In genomic region chr1:44637590-44638411, GRCh38 we compare ENCODE assay signal across 20 cellular contexts. TPM values are rescaled to one million over a fixed set of nuclear protein-coding genes. Genes with fewer than 3 reads are reported as not detected.
DNase-seq lines count a peak whose midpoint lies in the region; ATAC-seq and TF ChIP-seq lines count a peak whose summit lies in the region.
"Had no signal": no experiment of that assay in that cellular context is flagged by ENCODE, and none has a peak within 500 bp of the region (broad histone marks: within the 10 kb centered on the region; RNA-seq: fewer than 3 reads in every experiment).

No MANE protein-coding gene starts in this region.

- H3K27me3 ChIP-seq in breast epithelium (no peaks in the 10 kb centered on the region), testis (no peaks in the 10 kb centered on the region)
- H3K27me3 ChIP-seq: pancreas, upper lobe of right lung had no signal

- no TSS peak for BruUV-seq in MCF 10A (replicated peaks; lab: Mats Ljungman, UMichigan)

- peaks cover 3 to 11% of the 10 kb centered on the region in 2 donors for H3K4me1 ChIP-seq in breast epithelium
- H3K4me1 ChIP-seq in testis, result peaks cover 8% of the 10 kb centered on the region

- no peak overlapping the region for H3K4me3 ChIP-seq in breast epithelium
- H3K4me3 ChIP-seq in testis, result no peak overlapping the region
- H3K4me3 ChIP-seq: pancreas, upper lobe of right lung had no signal

- H3K36me3 ChIP-seq in breast epithelium (peaks cover 20% of the 10 kb centered on the region), testis (ENCODE audit: low read depth, missing control alignments) (no peaks in the 10 kb centered on the region)

- no peaks in the 10 kb centered on the region for H3K27me3 Mint-ChIP-seq in MCF 10A (ENCODE audit: insufficient read depth, unreplicated experiment)
- no peaks in the 10 kb centered on the region for H3K27me3 Mint-ChIP-seq in activated T-helper 17 cell treated with anti-CD3 and anti-CD28 coated beads, Interleukin-2, amount 50 U/mL, for 72 hours
- no peaks in the 10 kb centered on the region for H3K27me3 Mint-ChIP-seq in naive B cell
- H3K27me3 Mint-ChIP-seq: activated CD4-positive, alpha-beta memory T cell treated with anti-CD3 and anti-CD28 coated beads for 36 hours; activated naive CD8-positive, alpha-beta T cell treated with anti-CD3 and anti-CD28 coated beads, Interleukin-2, amount 50 U/mL, for 24 hours had no signal

- POLR2A ChIA-PET in MCF 10A (lab: Yijun Ruan, JAX), result no interaction called here

- TF ChIP-seq CTCF in MCF 10A (IDR thresholded peaks at IDR 0.05; ENCODE audit: unreplicated experiment) (no peak), breast epithelium (IDR thresholded peaks at IDR 0.05) (no peak), testis (IDR thresholded peaks at IDR 0.05) (no peak)

- TF ChIP-seq POLR2A in breast epithelium (IDR thresholded peaks at IDR 0.05), result no peak
- TF ChIP-seq POLR2A in testis (IDR thresholded peaks at IDR 0.05), result no peak

- no peak for ATAC-seq in activated T-helper 17 cell treated with anti-CD3 and anti-CD28 coated beads, Interleukin-2, amount 50 U/mL, for 72 hours (replicated peaks)
- ATAC-seq in naive B cell (ENCODE audit: low read depth in 2 of 2) (no peak), GM21723 (IDR thresholded peaks at IDR 0.05; ENCODE audit: unreplicated experiment) (no peak), GM18861 (IDR thresholded peaks at IDR 0.05; ENCODE audit: unreplicated experiment) (no peak)
- ATAC-seq: activated naive CD8-positive, alpha-beta T cell treated with anti-CD3 and anti-CD28 coated beads, Interleukin-2, amount 50 U/mL, for 24 hours; activated T-cell treated with anti-CD3 and anti-CD28 coated beads, Interleukin-2, amount 50 U/mL, for 72 hours; left colon; pancreas; upper lobe of right lung had no signal

- peaks cover 69% of the 10 kb centered on the region for H3K36me3 Mint-ChIP-seq in MCF 10A (ENCODE audit: insufficient read depth, unreplicated experiment)
- peaks cover 100% of the 10 kb centered on the region for H3K36me3 Mint-ChIP-seq in activated T-helper 17 cell treated with anti-CD3 and anti-CD28 coated beads, Interleukin-2, amount 50 U/mL, for 72 hours (ENCODE audit: low read depth)
- peaks cover 0 to 10% of the 10 kb centered on the region in 2 donors for H3K36me3 Mint-ChIP-seq in naive B cell

- H3K4me3 Mint-ChIP-seq in MCF 10A (ENCODE audit: unreplicated experiment) (no peak overlapping the region), naive B cell (no peak overlapping the region)
- H3K4me3 Mint-ChIP-seq in activated T-helper 17 cell treated with anti-CD3 and anti-CD28 coated beads, Interleukin-2, amount 50 U/mL, for 72 hours, result no peak overlapping the region
- H3K4me3 Mint-ChIP-seq: activated CD4-positive, alpha-beta memory T cell treated with anti-CD3 and anti-CD28 coated beads for 36 hours; activated naive CD8-positive, alpha-beta T cell treated with anti-CD3 and anti-CD28 coated beads, Interleukin-2, amount 50 U/mL, for 24 hours; activated T-cell treated with anti-CD3 and anti-CD28 coated beads, Interleukin-2, amount 50 U/mL, for 72 hours had no signal

- H3K27ac Mint-ChIP-seq in MCF 10A (ENCODE audit: low read depth, unreplicated experiment) (peak overlapping the region; percentile 42), naive B cell (peak overlapping the region in 5 of 6 donors; percentile 15 to 81 (median 52))
- peak overlapping the region; percentile 79 for H3K27ac Mint-ChIP-seq in activated T-helper 17 cell treated with anti-CD3 and anti-CD28 coated beads, Interleukin-2, amount 50 U/mL, for 72 hours
- H3K27ac Mint-ChIP-seq: activated naive CD8-positive, alpha-beta T cell treated with anti-CD3 and anti-CD28 coated beads, Interleukin-2, amount 50 U/mL, for 24 hours; activated T-cell treated with anti-CD3 and anti-CD28 coated beads, Interleukin-2, amount 50 U/mL, for 72 hours had no signal

- 53 to 80% methylated on average over 27 to 28 of the region's 28 CpGs for WGBS in testis, 2 donors

- CTCF ChIA-PET in MCF 10A (lab: Yijun Ruan, JAX), result interaction anchor here (0.7 to 7.5 kb wide), 5 partner anchors 14 to 601 kb away, joined by 3 to 63 read pairs (median 3); no protein-coding TSS in a partner anchor

- H3K4me1 Mint-ChIP-seq in MCF 10A (ENCODE audit: insufficient read depth, unreplicated experiment) (peaks cover 8% of the 10 kb centered on the region), naive B cell (peaks cover 29 to 30% (median 30%) of the 10 kb centered on the region in 3 donors)
- H3K4me1 Mint-ChIP-seq in activated T-helper 17 cell treated with anti-CD3 and anti-CD28 coated beads, Interleukin-2, amount 50 U/mL, for 72 hours, result peaks cover 23% of the 10 kb centered on the region

- intact Hi-C loops in MCF 10A (cut with micrococcal nuclease), result no loop called here
- intact Hi-C loops in breast epithelium (cut with DNase I; ENCODE audit: low total_unique reads), result no loop called here
- intact Hi-C loops in testis (cut with DNase I; ENCODE audit: low total_unique reads), result no loop called here

- H3K9me3 ChIP-seq in breast epithelium, result no peaks in the 10 kb centered on the region
- no peaks in the 10 kb centered on the region for H3K9me3 ChIP-seq in testis
- H3K9me3 ChIP-seq: pancreas, upper lobe of right lung had no signal

- H3K27ac ChIP-seq in breast epithelium (no peak overlapping the region), testis (no peak overlapping the region)
- H3K27ac ChIP-seq: pancreas, upper lobe of right lung had no signal

- no peaks in the 10 kb centered on the region for H3K9me3 Mint-ChIP-seq in MCF 10A (ENCODE audit: unreplicated experiment)
- no peaks in the 10 kb centered on the region for H3K9me3 Mint-ChIP-seq in activated T-helper 17 cell treated with anti-CD3 and anti-CD28 coated beads, Interleukin-2, amount 50 U/mL, for 72 hours
- H3K9me3 Mint-ChIP-seq in naive B cell, result no peaks in the 10 kb centered on the region
- H3K9me3 Mint-ChIP-seq: activated CD4-positive, alpha-beta memory T cell treated with anti-CD3 and anti-CD28 coated beads for 36 hours; activated naive CD8-positive, alpha-beta T cell treated with anti-CD3 and anti-CD28 coated beads, Interleukin-2, amount 50 U/mL, for 24 hours; activated T-cell treated with anti-CD3 and anti-CD28 coated beads, Interleukin-2, amount 50 U/mL, for 72 hours had no signal

- DNase-seq in MCF 10A (ENCODE audit: unreplicated experiment) (no peak), breast epithelium (ENCODE audit: low spot score in 2 of 2) (no peak), naive B cell (no peak), testis (peak; percentile 62), HPDE6-E6E7 (ENCODE audit: extremely low spot score) (no peak)
- DNase-seq: ACHN; activated CD4-positive, alpha-beta memory T cell treated with anti-CD3 and anti-CD28 coated beads for 36 hours; activated naive CD8-positive, alpha-beta T cell treated with anti-CD3 and anti-CD28 coated beads, Interleukin-2, amount 50 U/mL, for 24 hours; activated T-cell treated with anti-CD3 and anti-CD28 coated beads, Interleukin-2, amount 50 U/mL, for 72 hours; effector CD8-positive, alpha-beta T cell; GOT3; left colon; NK-92 treated with Interleukin-12 subunit alpha and Interleukin-12 subunit beta, amount 100 ng/mL, for 24 hours; RPMI8226; stimulated activated naive CD4-positive, alpha-beta T cell treated with Interleukin-2 at 50 U/mL for 16 hours; upper lobe of right lung had no signal

RNA-seq across cellular contexts. Expression of gene TMEM53, which starts 36.5 kb away (rescaled TPM):
- total RNA-seq in MCF 10A (2022), result 2.2 TPM in 2 replicates
- 1 to 10 TPM; 8.3 to 9.4 (median 9.2) TPM for total RNA-seq in breast epithelium
- 1 to 10 TPM; 3.5 to 4.2 TPM for total RNA-seq in activated T-helper 17 cell treated with anti-CD3 and anti-CD28 coated beads, Interleukin-2, amount 50 U/mL, for 72 hours
- 10 to 100 TPM in 1 of 6 donors, 1 to 10 TPM in 5; 1.2 to 10.3 (median 7.4) TPM for polyA plus RNA-seq in naive B cell (ENCODE audit: low read depth in 6 of 6)
- 10 to 100 TPM; 15.6 to 18.9 TPM for total RNA-seq in testis
- 40.2 TPM for polyA plus RNA-seq in testis (ENCODE audit: insufficient read depth, low read depth, low replicate concordance)

RNA-seq across cellular contexts. Expression of gene ARMH1, which starts 36.7 kb away (rescaled TPM):
- total RNA-seq in MCF 10A (2022), result 0.65 and 0.96 TPM in 2 replicates
- 1 to 10 TPM; 1.8 to 3.8 (median 2.9) TPM for total RNA-seq in breast epithelium
- total RNA-seq in activated T-helper 17 cell treated with anti-CD3 and anti-CD28 coated beads, Interleukin-2, amount 50 U/mL, for 72 hours, result 10 to 100 TPM; 10.7 to 65.8 TPM
- 10 to 100 TPM; 14.0 to 28.1 (median 18.6) TPM for polyA plus RNA-seq in naive B cell (ENCODE audit: low read depth in 6 of 6)
- 10 to 100 TPM; 17.4 to 29.7 TPM for total RNA-seq in testis
- polyA plus RNA-seq in testis (ENCODE audit: insufficient read depth, low read depth, low replicate concordance), result 42.9 TPM
